ENCODE assay signal across 23 cellular contexts in the genomic region with DNA sequence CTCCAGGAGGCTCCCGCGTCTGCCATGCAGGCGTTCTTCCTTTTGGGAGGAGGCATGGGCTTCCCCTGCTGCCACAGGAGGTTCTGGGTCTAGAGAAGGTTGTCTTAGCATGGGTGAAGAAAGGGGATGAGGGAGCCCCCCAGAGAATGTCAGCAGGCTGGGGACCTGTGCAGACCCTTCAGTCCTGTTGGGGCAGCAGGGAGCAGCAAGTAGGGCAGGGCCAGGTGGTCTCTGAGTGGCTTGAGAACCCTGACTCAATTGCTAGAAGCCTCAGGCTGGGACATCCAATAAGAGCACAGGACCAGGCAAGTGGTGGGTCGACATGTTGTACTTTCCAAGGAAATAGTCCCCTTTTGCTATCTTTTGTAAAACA. TPM values are rescaled to one million over a fixed set of nuclear protein-coding genes. Genes with fewer than 3 reads are reported as not detected.
"Had no signal": no experiment of that assay in that cellular context is flagged by ENCODE, and none has a peak within 500 bp of the region (broad histone marks: within the 10 kb centered on the region; RNA-seq: fewer than 3 reads in every experiment).

No MANE protein-coding gene starts in this region.

- ATAC-seq: Panc1 had no signal

- H3K9me2 ChIP-seq: SK-N-SH had no signal

- H3K27me3 ChIP-seq: MG63 had no signal

- H3K9ac ChIP-seq: SK-N-SH had no signal

- H3K4me2 ChIP-seq: SK-N-SH had no signal

- H3K4me3 ChIP-seq: MG63 had no signal

- H3K27ac ChIP-seq: RWPE1 had no signal

- H3K36me3 ChIP-seq: MG63 had no signal

- DNase-seq: Karpas-422, KG1, MG63, NCI-H1092, NCI-H1105 treated with DMSO at 0.1 percent for 48 hours, NCI-H1417 treated with DMSO at 0.1 percent for 48 hours, NCI-H187, NCI-H2029, NCI-H2081 treated with DMSO at 0.1 percent for 48 hours, NCI-H2171, NCI-H226, NCI-H446, NCI-H510A, NCI-H524 treated with DMSO at 0.1 percent for 48 hours, NCI-H69, NCI-H774, SHP77, SK-N-SH, SW 1271 had no signal

- H3K9me3 ChIP-seq: MG63, SK-N-SH had no signal

RNA-seq across cellular contexts. Expression of a gene that starts 34.4 kb away (rescaled TPM):
- total RNA-seq: HT-29, SK-MEL-5 had no signal

RNA-seq across cellular contexts. Expression of a gene that starts 54.0 kb away (rescaled TPM):
- total RNA-seq: HT-29, SK-MEL-5 had no signal
- polyA plus RNA-seq: SK-N-SH had no signal
